8 cellular contexts compared by ENCODE assay signal in the genomic region with DNA sequence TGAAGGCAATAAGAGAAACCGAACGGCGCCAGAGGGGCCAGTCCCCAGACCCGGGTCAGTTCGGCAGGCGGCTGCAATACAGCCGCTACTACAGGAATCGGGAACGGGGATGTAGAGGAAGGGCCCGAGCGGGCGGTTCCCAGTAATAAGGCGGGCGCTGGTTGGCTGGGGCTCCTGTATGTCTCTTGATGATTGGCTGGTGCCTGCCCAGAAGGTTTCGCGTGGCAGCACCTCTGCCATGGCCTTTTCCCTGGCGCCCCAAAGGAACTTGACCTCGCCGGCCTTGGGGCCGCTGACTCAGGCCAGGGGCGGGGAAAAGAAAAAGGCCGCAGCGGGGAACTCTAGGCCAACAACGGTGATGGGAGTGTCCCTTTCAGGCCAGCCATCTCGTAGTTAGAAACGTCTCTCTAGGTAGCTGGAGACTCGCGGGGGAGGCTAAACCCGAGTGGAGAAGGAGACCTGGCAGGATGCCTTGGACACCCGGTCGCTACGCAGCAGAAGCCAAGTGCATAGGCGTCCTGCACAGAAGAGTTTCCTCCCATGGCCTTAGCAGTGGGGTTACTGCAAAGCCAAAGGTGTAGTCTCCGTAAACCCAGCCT. TPM values are rescaled to one million over a fixed set of nuclear protein-coding genes. Genes with fewer than 3 reads are reported as not detected.
DNase-seq lines count a peak whose midpoint lies in the region; TF ChIP-seq lines count a peak whose summit lies in the region.

A gene with protein sequence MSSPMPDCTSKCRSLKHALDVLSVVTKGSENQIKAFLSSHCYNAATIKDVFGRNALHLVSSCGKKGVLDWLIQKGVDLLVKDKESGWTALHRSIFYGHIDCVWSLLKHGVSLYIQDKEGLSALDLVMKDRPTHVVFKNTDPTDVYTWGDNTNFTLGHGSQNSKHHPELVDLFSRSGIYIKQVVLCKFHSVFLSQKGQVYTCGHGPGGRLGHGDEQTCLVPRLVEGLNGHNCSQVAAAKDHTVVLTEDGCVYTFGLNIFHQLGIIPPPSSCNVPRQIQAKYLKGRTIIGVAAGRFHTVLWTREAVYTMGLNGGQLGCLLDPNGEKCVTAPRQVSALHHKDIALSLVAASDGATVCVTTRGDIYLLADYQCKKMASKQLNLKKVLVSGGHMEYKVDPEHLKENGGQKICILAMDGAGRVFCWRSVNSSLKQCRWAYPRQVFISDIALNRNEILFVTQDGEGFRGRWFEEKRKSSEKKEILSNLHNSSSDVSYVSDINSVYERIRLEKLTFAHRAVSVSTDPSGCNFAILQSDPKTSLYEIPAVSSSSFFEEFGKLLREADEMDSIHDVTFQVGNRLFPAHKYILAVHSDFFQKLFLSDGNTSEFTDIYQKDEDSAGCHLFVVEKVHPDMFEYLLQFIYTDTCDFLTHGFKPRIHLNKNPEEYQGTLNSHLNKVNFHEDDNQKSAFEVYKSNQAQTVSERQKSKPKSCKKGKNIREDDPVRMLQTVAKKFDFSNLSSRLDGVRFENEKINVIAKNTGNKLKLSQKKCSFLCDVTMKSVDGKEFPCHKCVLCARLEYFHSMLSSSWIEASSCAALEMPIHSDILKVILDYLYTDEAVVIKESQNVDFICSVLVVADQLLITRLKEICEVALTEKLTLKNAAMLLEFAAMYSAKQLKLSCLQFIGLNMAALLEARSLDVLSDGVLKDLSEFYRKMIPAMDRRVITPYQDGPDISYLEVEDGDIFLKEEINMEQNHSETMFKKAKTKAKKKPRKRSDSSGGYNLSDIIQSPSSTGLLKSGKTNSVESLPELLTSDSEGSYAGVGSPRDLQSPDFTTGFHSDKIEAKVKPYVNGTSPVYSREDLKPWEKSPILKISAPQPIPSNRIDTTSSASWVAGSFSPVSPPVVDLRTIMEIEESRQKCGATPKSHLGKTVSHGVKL (N-terminal part only) (minus strand): TSS at position 111 of the 599 bp plus-strand sequence. CDS start 7,258 bp downstream, outside the sequence.

- H3K36me3 Mint-ChIP-seq in neural progenitor cell, result peaks cover 24% of the 10 kb centered on the region

- in situ Hi-C loops in HAP-1 (cut with MboI; ENCODE audit: low sequenced_read_pairs), result loop anchor here (10.0 kb wide), 1 partner anchor 807 kb away; no protein-coding TSS in a partner anchor

- peak within 1 kb of the TSS; percentile 73 for H3K27ac ChIP-seq in MM.1S (ENCODE audit: low read length)
- peak within 1 kb of the TSS; percentile 77 for H3K27ac ChIP-seq in neural progenitor cell
- peak within 1 kb of the TSS; percentile 94 for H3K27ac ChIP-seq in subcutaneous abdominal adipose tissue (ENCODE audit: low read depth, low read length)

- H3K9me3 Mint-ChIP-seq in neural progenitor cell, result peaks cover 7% of the 10 kb centered on the region

- H3K4me2 ChIP-seq in MM.1S (ENCODE audit: low read depth, low read length) (peak within 1 kb of the TSS; percentile 87), neural progenitor cell (peak within 1 kb of the TSS; percentile 91)

- H4K20me1 ChIP-seq in MM.1S (ENCODE audit: insufficient read depth, low read length), result no peaks in the 10 kb centered on the region
- H4K20me1 ChIP-seq in neural progenitor cell (ENCODE audit: low read depth), result peaks cover 5% of the 10 kb centered on the region

- peak within 1 kb of the TSS; percentile 98 for H3K27ac Mint-ChIP-seq in neural progenitor cell

- H3K4me3 ChIP-seq in HAP-1 (peak within 1 kb of the TSS; percentile 68), MM.1S (ENCODE audit: low read length) (peak within 1 kb of the TSS; percentile 88), foreskin fibroblast (ENCODE audit: low read depth in 1 of 2, low read length in 2 of 2) (peak within 1 kb of the TSS; percentile 83 to 90), neural progenitor cell (peak within 1 kb of the TSS; percentile 77), subcutaneous abdominal adipose tissue (ENCODE audit: low read depth in 1 of 5, low read length in 5 of 5) (peak within 1 kb of the TSS; percentile 77 to 92 (median 84))

- no peaks in the 10 kb centered on the region for H3K9me2 ChIP-seq in MM.1S (replicated peaks; ENCODE audit: insufficient read depth, low read length)

- H3K4me3 Mint-ChIP-seq in neural progenitor cell, result peak within 1 kb of the TSS; percentile 98

- H3K4me1 Mint-ChIP-seq in neural progenitor cell, result peaks cover 38% of the 10 kb centered on the region

- peaks cover 49% of the 10 kb centered on the region for H3K79me2 ChIP-seq in MM.1S (ENCODE audit: low read length)
- H3K79me2 ChIP-seq in neural progenitor cell (ENCODE audit: low read depth), result peaks cover 42% of the 10 kb centered on the region

- H3K9ac ChIP-seq in ES-I3 (ENCODE audit: low read depth, low read length), result peak within 1 kb of the TSS; percentile 86
- peak within 1 kb of the TSS; percentile 87 for H3K9ac ChIP-seq in MM.1S (ENCODE audit: low read length)
- peak within 1 kb of the TSS; percentile 33 for H3K9ac ChIP-seq in neural progenitor cell
- peak within 1 kb of the TSS; percentile 90 to 97 (median 92) for H3K9ac ChIP-seq in subcutaneous abdominal adipose tissue (ENCODE audit: low read length in 5 of 5)

- no peaks in the 10 kb centered on the region; the same call in 1 of the 2 replicates for H3K9me3 ChIP-seq in ES-I3 (ENCODE audit: control insufficient read depth, insufficient read depth, low read length)
- no peaks in the 10 kb centered on the region for H3K9me3 ChIP-seq in HAP-1
- no peaks in the 10 kb centered on the region for H3K9me3 ChIP-seq in MM.1S (replicated peaks; ENCODE audit: insufficient read depth, low read length)
- no peaks in the 10 kb centered on the region for H3K9me3 ChIP-seq in neural progenitor cell (ENCODE audit: low read depth)
- no peaks in the 10 kb centered on the region for H3K9me3 ChIP-seq in subcutaneous abdominal adipose tissue (ENCODE audit: control insufficient read depth in 5 of 5, low read length in 5 of 5)

- H3K27me3 Mint-ChIP-seq in neural progenitor cell (ENCODE audit: insufficient read depth, low read depth), result peaks cover 6% of the 10 kb centered on the region

- H2AFZ ChIP-seq in MM.1S (ENCODE audit: low read length) (peak within 1 kb of the TSS; percentile 89), neural progenitor cell (replicated peaks) (peak within 1 kb of the TSS; percentile 94)

- no peak for TF ChIP-seq CTCF in MM.1S (IDR thresholded peaks at IDR 0.05; ENCODE audit: low read length)
- no peak for TF ChIP-seq CTCF in foreskin fibroblast (IDR thresholded peaks at IDR 0.05; ENCODE audit: low read depth, low read length)
- TF ChIP-seq CTCF in neural progenitor cell (IDR thresholded peaks at IDR 0.05), result no peak

- H3K36me3 ChIP-seq in ES-I3 (ENCODE audit: insufficient read depth, low read length) (no peaks in the 10 kb centered on the region; the same call in 1 of the 2 replicates), HAP-1 (replicated peaks) (peaks cover 7% of the 10 kb centered on the region), MM.1S (replicated peaks; ENCODE audit: insufficient read depth, low read length) (peaks cover 8% of the 10 kb centered on the region; the same call in 1 of the 2 replicates), neural progenitor cell (no peaks in the 10 kb centered on the region), subcutaneous abdominal adipose tissue (ENCODE audit: control insufficient read depth in 5 of 5, insufficient read depth in 5 of 5, low read length in 5 of 5) (no peaks in the 10 kb centered on the region)

- DNase-seq in HAP-1 (ENCODE audit: low spot score in 2 of 2), result peak; percentile 86 to 93
- peak; percentile 92 for DNase-seq in MM.1S
- peak; percentile 22 for DNase-seq in SIG-M5 (lab: John Stamatoyannopoulos, UW)
- DNase-seq in activated gamma-delta T cell (lab: John Stamatoyannopoulos, UW), result peak; percentile 71
- DNase-seq in foreskin fibroblast, result peak; percentile 95 to 98
- peak; percentile 89 for DNase-seq in neural progenitor cell (ENCODE audit: low spot score)

- H3K4me1 ChIP-seq in ES-I3 (ENCODE audit: insufficient read depth, low read length) (peaks cover 3% of the 10 kb centered on the region; the same call in 1 of the 2 replicates), HAP-1 (peaks cover 29% of the 10 kb centered on the region), MM.1S (ENCODE audit: low read length) (peaks cover 12% of the 10 kb centered on the region; the same call in 1 of the 2 replicates), neural progenitor cell (peaks cover 22% of the 10 kb centered on the region), subcutaneous abdominal adipose tissue (ENCODE audit: control insufficient read depth in 5 of 5, insufficient read depth in 5 of 5, low read length in 5 of 5) (peaks cover 4 to 38% (median 28%) of the 10 kb centered on the region in 5 donors)

- H3F3A ChIP-seq in MM.1S (ENCODE audit: insufficient read depth, low read length) (peaks cover 4% of the 10 kb centered on the region; the same call in 1 of the 2 replicates), neural progenitor cell (ENCODE audit: low read depth) (peaks cover 32% of the 10 kb centered on the region)

- H3K27me3 ChIP-seq in HAP-1 (ENCODE audit: low read depth) (no peaks in the 10 kb centered on the region), MM.1S (replicated peaks; ENCODE audit: insufficient read depth, low read length) (no peaks in the 10 kb centered on the region), neural progenitor cell (no peaks in the 10 kb centered on the region), subcutaneous abdominal adipose tissue (ENCODE audit: control insufficient read depth in 5 of 5, insufficient read depth in 4 of 5, low read length in 5 of 5) (no peaks in the 10 kb centered on the region)

RNA-seq across cellular contexts. Expression of the gene that starts here (rescaled TPM):
- total RNA-seq in neural progenitor cell (ENCODE audit: low replicate concordance), result 19.5 and 33.7 TPM in 2 replicates

Comparison
In these comparisons a context has a peak if more than half of its experiments do, and no peak if none do; other contexts are left out.
1. Peak in every context shown above with its lines: DNase-seq, H3K4me3 ChIP-seq and H3K27ac ChIP-seq.
2. H3K9ac ChIP-seq: peak in every context shown above with its lines; median percentile 92 in subcutaneous abdominal adipose tissue; 87 in MM.1S; 86 in ES-I3; 33 in neural progenitor cell.
3. DNase-seq: peak in every context shown above with its lines; median percentile 96 in foreskin fibroblast; 92 in MM.1S; 90 in HAP-1; 89 in neural progenitor cell; 71 in activated gamma-delta T cell; 22 in SIG-M5.